24 cellular contexts compared by ENCODE assay signal in genomic region chr1:11462224-11462923, GRCh38. TPM values are rescaled to one million over a fixed set of nuclear protein-coding genes. Genes with fewer than 3 reads are reported as not detected.
"Had no signal": no experiment of that assay in that cellular context is flagged by ENCODE, and none has a peak within 500 bp of the region (broad histone marks: within the 10 kb centered on the region; RNA-seq: fewer than 3 reads in every experiment).

No MANE protein-coding gene starts in this region.

- H3K9me3 ChIP-seq: esophagus muscularis mucosa, heart left ventricle, transverse colon, uterus had no signal

- H3K27ac Mint-ChIP-seq: activated B cell treated with CpG ODN at 0.5 μM for 24 hours; activated CD4-positive, alpha-beta T cell treated with anti-CD3 and anti-CD28 coated beads for 36 hours; activated naive CD8-positive, alpha-beta T cell treated with anti-CD3 and anti-CD28 coated beads, Interleukin-2, amount 10 ng/mL, durations not matched to agents 7 days and 5 days; stimulated activated naive B cell treated with anti-CD40 and anti-IgM and Interleukin-4, amounts not matched to agents 10 μg/mL and 1 μg/mL and 100 μg/mL, for 72 hours had no signal

- H3K27me3 Mint-ChIP-seq: activated CD4-positive, alpha-beta T cell treated with anti-CD3 and anti-CD28 coated beads for 36 hours had no signal

- H3K9me3 Mint-ChIP-seq: activated B cell treated with CpG ODN at 0.5 μM for 24 hours; activated naive CD8-positive, alpha-beta T cell treated with anti-CD3 and anti-CD28 coated beads, Interleukin-2, amount 10 ng/mL, durations not matched to agents 7 days and 5 days; stimulated activated naive B cell treated with anti-CD40 and anti-IgM and Interleukin-4, amounts not matched to agents 10 μg/mL and 1 μg/mL and 100 μg/mL, for 72 hours had no signal

- H3K4me3 Mint-ChIP-seq: activated B cell treated with CpG ODN at 0.5 μM for 24 hours; activated CD4-positive, alpha-beta T cell treated with anti-CD3 and anti-CD28 coated beads for 36 hours; activated naive CD8-positive, alpha-beta T cell treated with anti-CD3 and anti-CD28 coated beads, Interleukin-2, amount 10 ng/mL, durations not matched to agents 7 days and 5 days; nephron; stimulated activated naive B cell treated with anti-CD40 and anti-IgM and Interleukin-4, amounts not matched to agents 10 μg/mL and 1 μg/mL and 100 μg/mL, for 72 hours had no signal

- FAIRE-seq: bronchial epithelial cell, frontal cortex, islet of Langerhans had no signal

- H3K4me1 Mint-ChIP-seq: activated B cell treated with CpG ODN at 0.5 μM for 24 hours; activated naive CD8-positive, alpha-beta T cell treated with anti-CD3 and anti-CD28 coated beads, Interleukin-2, amount 10 ng/mL, durations not matched to agents 7 days and 5 days; nephron; stimulated activated naive B cell treated with anti-CD40 and anti-IgM and Interleukin-4, amounts not matched to agents 10 μg/mL and 1 μg/mL and 100 μg/mL, for 72 hours had no signal

- ATAC-seq: activated CD4-positive, alpha-beta T cell treated with anti-CD3 and anti-CD28 coated beads for 36 hours; stimulated activated naive B cell treated with anti-CD40 and anti-IgM and Interleukin-4, amounts not matched to agents 10 μg/mL and 1 μg/mL and 100 μg/mL, for 72 hours had no signal

- DNase-seq: activated B cell treated with CpG ODN at 0.5 μM for 24 hours; activated CD4-positive, alpha-beta T cell treated with anti-CD3 and anti-CD28 coated beads for 36 hours; activated CD4-positive, alpha-beta T cell treated with anti-CD3 and anti-CD28 coated beads, Interleukin-2, amount 50 U/mL, for 48 hours; activated naive CD4-positive, alpha-beta T cell treated with Interleukin-2 at 50 U/mL for 16 hours; activated naive CD8-positive, alpha-beta T cell treated with anti-CD3 and anti-CD28 coated beads, Interleukin-2, amount 10 ng/mL, durations not matched to agents 7 days and 5 days; activated T-cell treated with anti-CD3 and anti-CD28 coated beads, Interleukin-2, amount 50 U/mL, for 48 hours; amniotic stem cell; cerebellar nuclear complex; heart left ventricle; mesenchymal stem cell; occipital lobe; stimulated activated CD4-positive, alpha-beta T cell treated with anti-CD3 and anti-CD28 coated beads, Interleukin-2, amount 100 ng/mL, for 48 hours; stimulated activated CD8-positive, alpha-beta memory T cell treated with anti-CD3 and anti-CD28 coated beads, Interleukin-4, amount 100 ng/mL, for 48 hours; stimulated activated naive B cell treated with anti-CD40 and anti-IgM and Interleukin-4, amounts not matched to agents 10 μg/mL and 1 μg/mL and 100 μg/mL, for 72 hours; T-helper 9 cell; transverse colon; uterus had no signal

- H3K36me3 ChIP-seq: esophagus muscularis mucosa, heart left ventricle, transverse colon, uterus had no signal

- H3K27ac ChIP-seq: coronary artery, esophagus muscularis mucosa, heart left ventricle, transverse colon, uterus had no signal

- H3K4me3 ChIP-seq: coronary artery, esophagus muscularis mucosa, heart left ventricle, transverse colon, uterus had no signal

- H3K27me3 ChIP-seq: uterus had no signal

- H3K4me1 ChIP-seq: esophagus muscularis mucosa, transverse colon, uterus had no signal

- H3K36me3 Mint-ChIP-seq: activated naive CD8-positive, alpha-beta T cell treated with anti-CD3 and anti-CD28 coated beads, Interleukin-2, amount 10 ng/mL, durations not matched to agents 7 days and 5 days; stimulated activated naive B cell treated with anti-CD40 and anti-IgM and Interleukin-4, amounts not matched to agents 10 μg/mL and 1 μg/mL and 100 μg/mL, for 72 hours had no signal

RNA-seq across cellular contexts. Expression of gene DISP3, which starts 16.6 kb away (rescaled TPM):
- total RNA-seq: bronchial epithelial cell, esophagus muscularis mucosa, lower leg skin had no signal
